1 cellular context compared by ENCODE assay signal in the genomic region with DNA sequence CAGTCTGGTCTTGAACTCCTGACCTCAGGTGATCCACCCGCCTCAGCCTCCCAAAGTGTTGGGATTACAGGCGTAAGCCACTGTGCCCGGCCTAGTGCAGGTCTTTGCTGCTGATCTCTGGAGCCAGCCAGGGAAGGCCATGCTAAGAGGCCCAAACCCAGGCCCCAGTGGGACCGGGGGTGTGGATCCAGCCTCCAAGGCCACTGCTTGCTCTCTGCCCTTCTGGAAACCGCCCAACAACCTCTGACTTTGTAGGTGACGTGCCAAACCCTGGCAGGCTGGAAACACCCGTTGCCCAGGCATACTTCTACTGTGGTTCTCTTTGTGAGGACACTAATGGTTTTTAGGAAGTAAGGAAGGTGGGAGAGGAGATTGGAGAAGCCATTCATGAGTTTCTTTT.
TF ChIP-seq lines count a peak whose summit lies in the region.

No MANE protein-coding gene starts in this region.

TF ChIP-seq in HEK293T, 16 proteins besides CTCF, POLR2A, EP300 and RAD21 (continued from another document):
- TF ChIP-seq BHLHE40 (IDR thresholded peaks at IDR 0.05; ENCODE audit: borderline replicate concordance) = no peak
